In the genomic region with DNA sequence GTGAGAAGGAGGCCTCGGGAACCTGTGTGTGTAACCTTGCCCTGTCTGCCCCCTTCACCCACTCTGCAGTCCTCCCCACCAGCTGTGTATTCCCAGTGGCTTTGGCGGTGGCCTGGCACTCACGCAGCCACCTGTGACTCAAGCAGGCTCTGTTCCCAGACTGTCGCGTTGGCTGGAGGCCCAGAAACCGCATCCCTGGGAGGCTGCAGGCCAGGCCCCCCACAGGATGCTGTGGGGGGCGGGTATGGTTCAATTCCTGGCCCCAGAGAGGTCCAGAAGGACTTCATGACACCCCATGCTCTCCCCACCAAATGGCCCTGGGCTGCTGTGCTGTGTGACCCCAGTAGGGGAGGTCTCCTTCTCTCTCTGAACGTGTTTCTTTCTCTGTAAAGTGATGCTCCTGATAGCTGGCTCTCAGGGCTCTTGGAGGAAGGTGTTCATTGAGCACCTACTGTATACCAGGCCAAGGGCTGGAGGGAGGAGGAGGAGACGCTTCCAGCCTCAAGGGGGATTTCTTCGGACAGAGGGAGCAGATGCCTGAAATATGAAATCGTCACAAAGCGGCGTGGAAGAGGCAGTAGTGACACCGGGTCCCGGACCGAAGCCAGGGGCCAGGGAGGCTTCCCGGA, we compare ENCODE assay signal across 1 cellular context.
TF ChIP-seq lines count a peak whose summit lies in the region.

No MANE protein-coding gene starts in this region.

TF ChIP-seq in H1, 55 proteins besides CTCF, POLR2A, EP300 and RAD21:
- TF ChIP-seq HDAC2 (IDR thresholded peaks at IDR 0.05; ENCODE audit: borderline replicate concordance in 1 of 2, low read depth in 2 of 2, low read length in 2 of 2) (no peak), CHD2 (IDR thresholded peaks at IDR 0.05; ENCODE audit: low read length) (no peak), TBP (IDR thresholded peaks at IDR 0.05; ENCODE audit: low read depth, low read length) (no peak), CTBP2 (IDR thresholded peaks at IDR 0.05; ENCODE audit: borderline replicate concordance, insufficient read depth, insufficient read length, low read length) (no peak), CBX8 (IDR thresholded peaks at IDR 0.05; ENCODE audit: borderline replicate concordance, low read depth, low read length) (no peak), EGR1 (IDR thresholded peaks at IDR 0.05; ENCODE audit: borderline replicate concordance, low read depth, low read length) (no peak), FOSL1 (IDR thresholded peaks at IDR 0.05; ENCODE audit: insufficient read depth, low read depth, low read length) (no peak), KDM5A (IDR thresholded peaks at IDR 0.05; ENCODE audit: low read length) (no peak), TCF12 (IDR thresholded peaks at IDR 0.05; ENCODE audit: low read depth, low read length) (no peak), CREB1 (IDR thresholded peaks at IDR 0.05) (no peak), TEAD4 (IDR thresholded peaks at IDR 0.05; ENCODE audit: low read depth, low read length) (no peak)
TF ChIP-seq in H1: peak in this region for 0.
